ENCODE assay signal across 12 cellular contexts in the genomic region with DNA sequence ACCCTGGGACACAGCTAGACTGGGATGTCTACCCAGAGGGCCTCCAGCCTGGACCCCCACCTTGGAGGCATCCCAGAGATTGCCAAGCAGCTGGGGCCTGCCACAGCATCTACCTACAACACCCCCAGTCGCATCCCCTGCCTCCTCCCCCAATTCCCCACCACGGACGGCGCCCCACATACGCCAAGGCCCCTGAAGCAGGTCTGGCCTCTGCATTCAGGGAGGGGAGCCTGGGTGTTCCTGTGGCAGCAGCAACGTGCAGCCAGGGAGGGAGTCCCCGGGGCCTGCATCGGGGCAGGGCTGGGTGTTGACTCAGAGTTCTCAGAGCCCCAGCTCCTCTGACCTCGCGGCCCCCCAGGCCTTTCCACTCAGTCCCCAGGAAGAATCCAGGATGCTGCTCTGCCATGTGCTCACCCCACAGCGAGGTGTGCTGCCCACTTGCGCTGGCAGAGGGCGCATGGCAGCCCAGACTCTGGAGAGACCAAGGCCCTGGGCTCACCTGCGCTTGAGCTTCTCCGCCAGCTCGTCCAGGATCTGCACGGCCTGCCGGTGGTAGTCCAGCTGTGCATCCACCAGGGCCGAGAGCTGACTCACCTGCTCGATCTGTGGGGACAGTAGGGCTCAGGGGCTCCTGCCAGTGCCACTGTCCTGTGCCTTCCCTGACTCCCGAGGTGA. TPM values are rescaled to one million over a fixed set of nuclear protein-coding genes. Genes with fewer than 3 reads are reported as not detected.
DNase-seq lines count a peak whose midpoint lies in the region; ATAC-seq and TF ChIP-seq lines count a peak whose summit lies in the region.
"Had no signal": no experiment of that assay in that cellular context is flagged by ENCODE, and none has a peak within 500 bp of the region (broad histone marks: within the 10 kb centered on the region; RNA-seq: fewer than 3 reads in every experiment).

No MANE protein-coding gene starts in this region.

- H3K4ac ChIP-seq in neuronal stem cell (ENCODE audit: low read length): no peak overlapping the region

- H2BK12ac ChIP-seq in neuronal stem cell (ENCODE audit: low read length): no peak overlapping the region

- H4K8ac ChIP-seq in neuronal stem cell (ENCODE audit: low read depth, low read length): no peak overlapping the region

- H3K4me3 ChIP-seq in MM.1S (ENCODE audit: low read length) (no peak overlapping the region), neuronal stem cell (ENCODE audit: low read length in 2 of 2) (no peak overlapping the region)

- no peak overlapping the region for H2AK5ac ChIP-seq in neuronal stem cell (ENCODE audit: low read depth, low read length)

- no peak overlapping the region for H2BK15ac ChIP-seq in neuronal stem cell (ENCODE audit: low read length)

- DNase-seq in NCI-H1417 (lab: John Stamatoyannopoulos, UW): peak in 2 of 3 experiments; percentile 35 to 52
- DNase-seq in NCI-H1417 treated with DMSO at 0.1 percent for 48 hours (lab: John Stamatoyannopoulos, UW): no peak
- no peak for DNase-seq in MM.1S
- peak; percentile 77 for DNase-seq in cerebellar cortex (ENCODE audit: low spot score)
- DNase-seq in neuronal stem cell (ENCODE audit: low spot score): no peak
- DNase-seq in central memory CD4-positive, alpha-beta T cell: no peak
- DNase-seq: activated gamma-delta T cell treated with Interleukin-2 at 50 U/mL for 16 hours; effector memory CD8-positive, alpha-beta T cell; HCEC 1CT; retina had no signal

- peak overlapping the region; percentile 92 for H4K91ac ChIP-seq in neuronal stem cell (ENCODE audit: low read depth, low read length, poor library complexity)

- H3F3A ChIP-seq in MM.1S (ENCODE audit: insufficient read depth, low read length): no peaks in the 10 kb centered on the region; the same call in 1 of the 2 replicates

- H2BK120ac ChIP-seq in neuronal stem cell (ENCODE audit: low read depth, low read length): no peak overlapping the region

- H3K9me3 ChIP-seq in MM.1S (replicated peaks; ENCODE audit: insufficient read depth, low read length) (no peaks in the 10 kb centered on the region), neuronal stem cell (replicated peaks in 1 of 2; ENCODE audit: control insufficient read depth in 2 of 2, insufficient read depth in 1 of 2, low read depth in 1 of 2, low read length in 2 of 2) (no peaks in the 10 kb centered on the region)

- H2BK5ac ChIP-seq in neuronal stem cell (ENCODE audit: low read length): peak overlapping the region; percentile 66

- H3K79me1 ChIP-seq in neuronal stem cell (ENCODE audit: low read depth, low read length): peaks cover 26% of the 10 kb centered on the region

- no peak overlapping the region for H3K9ac ChIP-seq in MM.1S (ENCODE audit: low read length)
- peak overlapping the region; percentile 44 for H3K9ac ChIP-seq in neuronal stem cell (ENCODE audit: low read depth, low read length, poor library complexity)

- no peaks in the 10 kb centered on the region for H4K20me1 ChIP-seq in MM.1S (ENCODE audit: insufficient read depth, low read length)

- H2AFZ ChIP-seq in MM.1S (ENCODE audit: low read length): no peak overlapping the region
- H2AFZ ChIP-seq in neuronal stem cell (ENCODE audit: low read length): no peak overlapping the region

- no peak overlapping the region for H3K4me2 ChIP-seq in MM.1S (ENCODE audit: low read depth, low read length)
- H3K4me2 ChIP-seq in neuronal stem cell (ENCODE audit: insufficient read depth, low read length, poor library complexity, severe bottlenecking): no peak overlapping the region

- H3K4me1 ChIP-seq in MM.1S (ENCODE audit: low read length) (no peaks in the 10 kb centered on the region), neuronal stem cell (ENCODE audit: control insufficient read depth in 2 of 2, insufficient read depth in 1 of 2, low read depth in 1 of 2, low read length in 2 of 2) (peaks cover 0 to 5% of the 10 kb centered on the region in 2 donors)

- H3K27ac ChIP-seq in MM.1S (ENCODE audit: low read length): no peak overlapping the region
- H3K27ac ChIP-seq in neuronal stem cell (replicated peaks; ENCODE audit: low read length): peak overlapping the region; percentile 46

- H3K18ac ChIP-seq in neuronal stem cell (ENCODE audit: low read length): peak overlapping the region; percentile 64

- H3K27me3 ChIP-seq in MM.1S (replicated peaks; ENCODE audit: insufficient read depth, low read length) (no peaks in the 10 kb centered on the region), neuronal stem cell (ENCODE audit: control insufficient read depth in 3 of 3, insufficient read depth in 3 of 3, low read depth in 1 of 3, low read length in 3 of 3) (no peaks in the 10 kb centered on the region)

- no peak overlapping the region for H3K14ac ChIP-seq in neuronal stem cell (ENCODE audit: low read length)

- H3K36me3 ChIP-seq in MM.1S (replicated peaks; ENCODE audit: insufficient read depth, low read length): 0 out of 2 replicates have a peak, but pooled peaks cover 4% of the 10 kb centered on the region
- H3K36me3 ChIP-seq in neuronal stem cell (replicated peaks in 1 of 2; ENCODE audit: control insufficient read depth in 2 of 2, insufficient read depth in 2 of 2, low read length in 2 of 2): peaks cover 58 to 97% of the 10 kb centered on the region in 2 donors

- H3K9me2 ChIP-seq in MM.1S (replicated peaks; ENCODE audit: insufficient read depth, low read length): no peaks in the 10 kb centered on the region

- ATAC-seq in HG02852 (IDR thresholded peaks at IDR 0.05; ENCODE audit: unreplicated experiment): no peak
- ATAC-seq in GM18511 (IDR thresholded peaks at IDR 0.05; ENCODE audit: unreplicated experiment): no peak
- ATAC-seq: effector memory CD8-positive, alpha-beta T cell had no signal

- peak overlapping the region; percentile 4 for H3K23ac ChIP-seq in neuronal stem cell (ENCODE audit: low read depth, low read length, poor library complexity)

- peaks cover 9% of the 10 kb centered on the region for H3K79me2 ChIP-seq in MM.1S (ENCODE audit: low read length)

- TF ChIP-seq CTCF in MM.1S (IDR thresholded peaks at IDR 0.05; ENCODE audit: low read length): 0 out of 2 replicates have a peak, but pooled peaks have one; percentile 8

- WGBS in neuronal stem cell (ENCODE audit: extremely low coverage in 2 of 2, insufficient read length in 2 of 2, insufficient replicate concordance in 1 of 2), 2 donors: no CpG with 5 or more reads among the region's 21 CpGs

RNA-seq across cellular contexts. Expression of a gene that starts 19.6 kb away (rescaled TPM):
- polyA plus RNA-seq in neuronal stem cell (2013, experiment 1 of 2): 20.6 TPM
- polyA plus RNA-seq in neuronal stem cell (2013, experiment 2 of 2): 22.4 TPM

RNA-seq across cellular contexts. Expression of a gene that starts 24.4 kb away (rescaled TPM):
- 6.4 TPM for polyA plus RNA-seq in neuronal stem cell (2013, experiment 1 of 2)
- 7.4 TPM for polyA plus RNA-seq in neuronal stem cell (2013, experiment 2 of 2)

RNA-seq across cellular contexts. Expression of a gene that starts 37.3 kb away (rescaled TPM):
- polyA plus RNA-seq in neuronal stem cell (2013, experiment 1 of 2): 88.3 TPM
- 86.1 TPM for polyA plus RNA-seq in neuronal stem cell (2013, experiment 2 of 2)

RNA-seq across cellular contexts. Expression of a gene that starts 39.4 kb away (rescaled TPM):
- 59.2 TPM for polyA plus RNA-seq in neuronal stem cell (2013, experiment 1 of 2)
- polyA plus RNA-seq in neuronal stem cell (2013, experiment 2 of 2): 56.4 TPM

RNA-seq across cellular contexts. Expression of a gene that starts 58.6 kb away (rescaled TPM):
- 34.4 TPM for polyA plus RNA-seq in neuronal stem cell (2013, experiment 1 of 2)
- 34.5 TPM for polyA plus RNA-seq in neuronal stem cell (2013, experiment 2 of 2)

Comparison
In these comparisons a context has a peak if more than half of its experiments do, and no peak if none do; other contexts are left out.
1. DNase-seq: peak in NCI-H1417 (2 of 3) and cerebellar cortex (single experiment); none in NCI-H1417 treated with DMSO at 0.1 percent for 48 hours (single experiment), MM.1S (single experiment), neuronal stem cell (single experiment) and central memory CD4-positive, alpha-beta T cell (single experiment).